In genomic region chr16:30377050-30377811, GRCh38 we compare ENCODE assay signal across 8 cellular contexts. TPM values are rescaled to one million over a fixed set of nuclear protein-coding genes. Genes with fewer than 3 reads are reported as not detected.
DNase-seq lines count a peak whose midpoint lies in the region; ATAC-seq and TF ChIP-seq lines count a peak whose summit lies in the region.

No MANE protein-coding gene starts in this region.

- H3K4me1 Mint-ChIP-seq in activated CD4-positive, alpha-beta T cell treated with anti-CD3 and anti-CD28 coated beads, Interleukin-2, amount 10 ng/mL, durations not matched to agents 7 days and 5 days, result peaks cover 51% of the 10 kb centered on the region
- peaks cover 14% of the 10 kb centered on the region for H3K4me1 Mint-ChIP-seq in WTC11
- H3K4me1 Mint-ChIP-seq in stimulated activated naive CD8-positive, alpha-beta T cell treated with anti-CD3 and anti-CD28 coated beads, Interleukin-15, amount 100 ng/mL, for 72 hours, result peaks cover 74% of the 10 kb centered on the region

- H3K9me3 Mint-ChIP-seq in activated CD4-positive, alpha-beta T cell treated with anti-CD3 and anti-CD28 coated beads, Interleukin-2, amount 10 ng/mL, durations not matched to agents 7 days and 5 days, result no peaks in the 10 kb centered on the region
- no peaks in the 10 kb centered on the region for H3K9me3 Mint-ChIP-seq in WTC11
- no peaks in the 10 kb centered on the region for H3K9me3 Mint-ChIP-seq in stimulated activated naive CD8-positive, alpha-beta T cell treated with anti-CD3 and anti-CD28 coated beads, Interleukin-15, amount 100 ng/mL, for 72 hours

- H3K36me3 Mint-ChIP-seq in activated CD4-positive, alpha-beta T cell treated with anti-CD3 and anti-CD28 coated beads, Interleukin-2, amount 10 ng/mL, durations not matched to agents 7 days and 5 days (ENCODE audit: low read depth), result peaks cover 40% of the 10 kb centered on the region
- H3K36me3 Mint-ChIP-seq in WTC11, result 0 out of 2 replicates have a peak, but pooled peaks cover 2% of the 10 kb centered on the region

- H3K27me3 Mint-ChIP-seq in activated CD4-positive, alpha-beta T cell treated with anti-CD3 and anti-CD28 coated beads, Interleukin-2, amount 10 ng/mL, durations not matched to agents 7 days and 5 days, result no peaks in the 10 kb centered on the region
- H3K27me3 Mint-ChIP-seq in WTC11 (ENCODE audit: low read depth), result peaks cover 3% of the 10 kb centered on the region; the same call in 1 of the 2 replicates
- no peaks in the 10 kb centered on the region for H3K27me3 Mint-ChIP-seq in stimulated activated naive CD8-positive, alpha-beta T cell treated with anti-CD3 and anti-CD28 coated beads, Interleukin-15, amount 100 ng/mL, for 72 hours

- no peak for TF ChIP-seq CTCF in WTC11 (IDR thresholded peaks at IDR 0.05)

- no peaks in the 10 kb centered on the region for H3K27me3 ChIP-seq in iPS DF 6.9 (ENCODE audit: control insufficient read depth, insufficient read depth, low read length)

- H3K27ac Mint-ChIP-seq in activated CD4-positive, alpha-beta T cell treated with anti-CD3 and anti-CD28 coated beads, Interleukin-2, amount 10 ng/mL, durations not matched to agents 7 days and 5 days, result peak overlapping the region; percentile 100
- peak overlapping the region; percentile 100 for H3K27ac Mint-ChIP-seq in WTC11
- peak overlapping the region; percentile 100 for H3K27ac Mint-ChIP-seq in stimulated activated naive CD8-positive, alpha-beta T cell treated with anti-CD3 and anti-CD28 coated beads, Interleukin-15, amount 100 ng/mL, for 72 hours

- H3K36me3 ChIP-seq in iPS DF 6.9 (ENCODE audit: control insufficient read depth, insufficient read depth, low read length), result no peaks in the 10 kb centered on the region

- no peak for DNase-seq in activated CD4-positive, alpha-beta T cell treated with anti-CD3 and anti-CD28 coated beads, Interleukin-2, amount 10 ng/mL, durations not matched to agents 7 days and 5 days
- no peak for DNase-seq in activated CD4-positive, alpha-beta T cell treated with anti-CD3 and anti-CD28 coated beads, Interleukin-2, amount 50 U/mL, for 1 hour
- DNase-seq in WTC11 (ENCODE audit: low spot score) (no peak), iPS DF 6.9 (ENCODE audit: low read depth, low spot score) (no peak), GM19240 (ENCODE audit: insufficient read length, low spot score) (no peak)
- DNase-seq in stimulated activated naive CD8-positive, alpha-beta T cell treated with anti-CD3 and anti-CD28 coated beads, Interleukin-15, amount 100 ng/mL, for 72 hours, result no peak

- peak overlapping the region; percentile 4; the same call in 1 of the 2 replicates for H3K4me3 ChIP-seq in iPS DF 6.9 (ENCODE audit: low read length)

- no peak overlapping the region for H3K27ac ChIP-seq in iPS DF 6.9 (ENCODE audit: low read length)

- no peaks in the 10 kb centered on the region for H3K9me3 ChIP-seq in iPS DF 6.9 (ENCODE audit: control insufficient read depth, insufficient read depth, low read length)

- ATAC-seq in WTC11, result no peak
- ATAC-seq in stimulated activated naive CD8-positive, alpha-beta T cell treated with anti-CD3 and anti-CD28 coated beads, Interleukin-15, amount 100 ng/mL, for 72 hours, result peak; percentile 5
- no peak for ATAC-seq in GM21526 (IDR thresholded peaks at IDR 0.05; ENCODE audit: low FRiP score, unreplicated experiment)
- ATAC-seq in HG02759 (IDR thresholded peaks at IDR 0.05; ENCODE audit: unreplicated experiment), result no peak

- CTCF ChIA-PET in activated CD4-positive, alpha-beta T cell treated with anti-CD3 and anti-CD28 coated beads, Interleukin-2, amount 10 ng/mL, durations not matched to agents 7 days and 5 days (lab: Charles Lee), result interaction anchor here (1.2 to 1.5 kb wide), 3 partner anchors 32 to 312 kb away, joined by 3 to 5 read pairs (median 4); partner anchors contain the start of gene ALDOA
- CTCF ChIA-PET in WTC11 (lab: Charles Lee), result interaction anchor here (0.6 to 1.8 kb wide), 3 partner anchors 32 to 233 kb away, joined by 3 to 6 read pairs (median 4); partner anchors contain the start of gene DCTPP1

- H3K4me3 Mint-ChIP-seq in activated CD4-positive, alpha-beta T cell treated with anti-CD3 and anti-CD28 coated beads, Interleukin-2, amount 10 ng/mL, durations not matched to agents 7 days and 5 days, result peak overlapping the region; percentile 90
- H3K4me3 Mint-ChIP-seq in WTC11, result peak overlapping the region; percentile 96
- H3K4me3 Mint-ChIP-seq in stimulated activated naive CD8-positive, alpha-beta T cell treated with anti-CD3 and anti-CD28 coated beads, Interleukin-15, amount 100 ng/mL, for 72 hours, result peak overlapping the region; percentile 99 to 100

- POLR2A ChIA-PET in activated CD4-positive, alpha-beta T cell treated with anti-CD3 and anti-CD28 coated beads, Interleukin-2, amount 10 ng/mL, durations not matched to agents 7 days and 5 days (lab: Charles Lee), result no interaction called here
- POLR2A ChIA-PET in WTC11 (lab: Charles Lee), result interaction anchor here (0.6 to 2.3 kb wide), 4 partner anchors 18 to 346 kb away, joined by 3 to 9 read pairs (median 4); partner anchors contain the start of genes TLCD3B and ZNF48

- WGBS in iPS DF 6.9 (ENCODE audit: insufficient coverage, insufficient read length), result no CpG with 5 or more reads among the region's 29 CpGs

- no peaks in the 10 kb centered on the region for H3K4me1 ChIP-seq in iPS DF 6.9 (ENCODE audit: control insufficient read depth, insufficient read depth, low read length)

TF ChIP-seq in WTC11, 78 proteins besides CTCF, POLR2A, EP300 and RAD21 (continues in another document):
- TF ChIP-seq GABPB1 (CRISPR knock-in tag; IDR thresholded peaks at IDR 0.05) (no peak), TP53 (CRISPR knock-in tag; IDR thresholded peaks at IDR 0.05) (no peak), FOXK1 (CRISPR knock-in tag; IDR thresholded peaks at IDR 0.05) (no peak), CDX4 (CRISPR knock-in tag; IDR thresholded peaks at IDR 0.05; ENCODE audit: borderline replicate concordance) (no peak), MYBL2 (CRISPR knock-in tag; IDR thresholded peaks at IDR 0.05) (no peak), IRF2 (CRISPR knock-in tag; IDR thresholded peaks at IDR 0.05; ENCODE audit: borderline replicate concordance, low read depth) (no peak), ZNF138 (CRISPR knock-in tag; conservative IDR thresholded peaks at IDR 0.05) (no peak), MXD4 (CRISPR knock-in tag; IDR thresholded peaks at IDR 0.05; ENCODE audit: borderline replicate concordance) (no peak), ZNF317 (CRISPR knock-in tag; IDR thresholded peaks at IDR 0.05; ENCODE audit: borderline replicate concordance, low read depth) (no peak), PRDM15 (CRISPR knock-in tag; IDR thresholded peaks at IDR 0.05) (no peak), TEAD1 (CRISPR knock-in tag; IDR thresholded peaks at IDR 0.05) (no peak), HMGA2 (CRISPR knock-in tag; IDR thresholded peaks at IDR 0.05) (no peak), ZNF416 (CRISPR knock-in tag; IDR thresholded peaks at IDR 0.05) (no peak), ATF1 (CRISPR knock-in tag; IDR thresholded peaks at IDR 0.05) (no peak)

RNA-seq across cellular contexts. Expression of gene MYL11, which starts 2.6 kb away (rescaled TPM):
- total RNA-seq in activated CD4-positive, alpha-beta T cell treated with anti-CD3 and anti-CD28 coated beads, Interleukin-2, amount 10 ng/mL, durations not matched to agents 7 days and 5 days, result not detected
- 0.80 to 1.3 TPM (median 0.85 TPM) in 3 replicates for total RNA-seq in WTC11 (2021)

RNA-seq across cellular contexts. Expression of gene SEPTIN1, which starts 5.1 kb away (rescaled TPM):
- total RNA-seq in activated CD4-positive, alpha-beta T cell treated with anti-CD3 and anti-CD28 coated beads, Interleukin-2, amount 10 ng/mL, durations not matched to agents 7 days and 5 days, result 100 to 1,000 TPM; 383 to 413 TPM
- total RNA-seq in WTC11 (2021), result 2.3 to 2.7 TPM (median 2.6 TPM) in 3 replicates

RNA-seq across cellular contexts. Expression of gene TBC1D10B, which starts 6.9 kb away (rescaled TPM):
- 10 to 100 TPM; 63.9 to 69.9 TPM for total RNA-seq in activated CD4-positive, alpha-beta T cell treated with anti-CD3 and anti-CD28 coated beads, Interleukin-2, amount 10 ng/mL, durations not matched to agents 7 days and 5 days
- 33.4 to 40.5 TPM (median 34.6 TPM) in 3 replicates for total RNA-seq in WTC11 (2021)

RNA-seq across cellular contexts. Expression of gene ZNF48, which starts 18.0 kb away (rescaled TPM):
- total RNA-seq in activated CD4-positive, alpha-beta T cell treated with anti-CD3 and anti-CD28 coated beads, Interleukin-2, amount 10 ng/mL, durations not matched to agents 7 days and 5 days, result 10 to 100 TPM; 13.7 to 13.9 TPM
- total RNA-seq in WTC11 (2021), result 31.3 to 39.3 TPM (median 32.1 TPM) in 3 replicates

RNA-seq across cellular contexts. Expression of gene CD2BP2, which starts 22.1 kb away (rescaled TPM):
- 10 to 100 TPM; 51.8 to 65.0 TPM for total RNA-seq in activated CD4-positive, alpha-beta T cell treated with anti-CD3 and anti-CD28 coated beads, Interleukin-2, amount 10 ng/mL, durations not matched to agents 7 days and 5 days
- total RNA-seq in WTC11 (2021), result 51.0 to 56.6 TPM (median 51.1 TPM) in 3 replicates

Comparison
In these comparisons a context has a peak if more than half of its experiments do, and no peak if none do; other contexts are left out.
1. RNA of gene SEPTIN1, which starts 5.1 kb away (total RNA-seq): 383 to 413 TPM in activated CD4-positive, alpha-beta T cell treated with anti-CD3 and anti-CD28 coated beads, Interleukin-2, amount 10 ng/mL, durations not matched to agents 7 days and 5 days; 2.3 to 2.7 TPM in WTC11; every median in the first group is over 100 times any median in the second.
2. Peak in every context shown above with its lines, with median percentiles within 50 percentile points of each other: H3K27ac Mint-ChIP-seq and H3K4me3 Mint-ChIP-seq.